1 cellular context compared by ENCODE assay signal in genomic region chr5:126007841-126008240, GRCh38.
TF ChIP-seq lines count a peak whose summit lies in the region.

No MANE protein-coding gene starts in this region.

TF ChIP-seq in H1, 55 proteins besides CTCF, POLR2A, EP300 and RAD21 (continued from another document):
- no peak for TF ChIP-seq CHD7 (IDR thresholded peaks at IDR 0.05; ENCODE audit: insufficient replicate concordance, low read length)
- TF ChIP-seq KDM5A (IDR thresholded peaks at IDR 0.05; ENCODE audit: low read length), result no peak
- no peak for TF ChIP-seq CBX5 (IDR thresholded peaks at IDR 0.05; ENCODE audit: low read depth, low read length)
- TF ChIP-seq SIN3A (conservative IDR thresholded peaks at IDR 0.05 in 1 of 2, IDR thresholded peaks at IDR 0.05 in 1 of 2; ENCODE audit: low read depth in 1 of 2, low read length in 2 of 2), result no peak
- TF ChIP-seq TAF1 (IDR thresholded peaks at IDR 0.05; ENCODE audit: low read depth, low read length), result no peak
- TF ChIP-seq KDM4A (IDR thresholded peaks at IDR 0.05; ENCODE audit: low read depth, low read length, severe bottlenecking), result no peak
- TF ChIP-seq HDAC6 (IDR thresholded peaks at IDR 0.05; ENCODE audit: low read depth, low read length), result no peak
- TF ChIP-seq NANOG (IDR thresholded peaks at IDR 0.05; ENCODE audit: insufficient read depth, low read depth, low read length, poor library complexity, severe bottlenecking), result no peak
- no peak for TF ChIP-seq ATF3 (IDR thresholded peaks at IDR 0.05; ENCODE audit: insufficient read depth, low read depth, low read length)
